Comparison of ENCODE assay signal across 17 cellular contexts in genomic region chrX:76453737-76454406, GRCh38. TPM values are rescaled to one million over a fixed set of nuclear protein-coding genes. Genes with fewer than 3 reads are reported as not detected.
DNase-seq lines count a peak whose midpoint lies in the region; ATAC-seq and TF ChIP-seq lines count a peak whose summit lies in the region.
"Had no signal": no experiment of that assay in that cellular context is flagged by ENCODE, and none has a peak within 500 bp of the region (broad histone marks: within the 10 kb centered on the region; RNA-seq: fewer than 3 reads in every experiment).

No MANE protein-coding gene starts in this region.

- no peak overlapping the region for H3K9ac ChIP-seq in HUES6 (ENCODE audit: low read length)
- H3K9ac ChIP-seq in endodermal cell (ENCODE audit: extremely low read depth, low read length, poor library complexity, severe bottlenecking) = no peak overlapping the region

- DNase-seq in endodermal cell = peak; percentile 49
- peak; percentile 30 for DNase-seq in mesenteric fat pad (ENCODE audit: low spot score)
- no peak for DNase-seq in tibial nerve (ENCODE audit: low spot score in 2 of 2)
- no peak for DNase-seq in T-cell
- no peak for DNase-seq in NCI-H510A (lab: John Stamatoyannopoulos, UW)
- DNase-seq: HCEC 1CT, NCI-H1417 treated with DMSO at 0.1 percent for 48 hours, NCI-H2029, NCI-H2171, NCI-H446 treated with DMSO at 0.1 percent for 48 hours, NCI-H774 had no signal

- H3K27ac Mint-ChIP-seq in endodermal cell (peak overlapping the region; percentile 68), T-cell (peak overlapping the region in 1 of 2 donors; percentile 17)

- H3K27me3 Mint-ChIP-seq in endodermal cell (ENCODE audit: insufficient read depth) (no peaks in the 10 kb centered on the region), T-cell (peaks cover 0 to 5% of the 10 kb centered on the region in 2 donors)

- POLR2A ChIA-PET in T-cell (lab: Charles Lee) = interaction anchor here in 1 of 2 donors (0.6 kb wide), 1 partner anchor 300 kb away, joined by 3 read pairs; no protein-coding TSS in a partner anchor

- H3K36me3 ChIP-seq in HUES6 (ENCODE audit: control insufficient read depth, insufficient read depth, low read length) (no peaks in the 10 kb centered on the region), endodermal cell (ENCODE audit: control insufficient read depth, insufficient read depth, low read length) (no peaks in the 10 kb centered on the region), tibial nerve (no peaks in the 10 kb centered on the region)

- no peak overlapping the region for H3K4me3 Mint-ChIP-seq in endodermal cell
- H3K4me3 Mint-ChIP-seq in T-cell = no peak overlapping the region

- H3K36me3 Mint-ChIP-seq in endodermal cell (ENCODE audit: low read depth) = no peaks in the 10 kb centered on the region
- H3K36me3 Mint-ChIP-seq in T-cell = no peaks in the 10 kb centered on the region

- TF ChIP-seq EP300 in tibial nerve (IDR thresholded peaks at IDR 0.05) = no peak

- H3K4me1 ChIP-seq in HUES6 (ENCODE audit: control insufficient read depth, insufficient read depth, low read length) (peaks cover 10% of the 10 kb centered on the region; the same call in 1 of the 2 replicates), endodermal cell (ENCODE audit: control insufficient read depth, insufficient read depth, low read length) (no peaks in the 10 kb centered on the region), tibial nerve (no peaks in the 10 kb centered on the region)
- H3K4me1 ChIP-seq: Caco-2 had no signal

- no peaks in the 10 kb centered on the region for H3K27me3 ChIP-seq in HUES6 (ENCODE audit: control insufficient read depth, insufficient read depth, low read length)
- H3K27me3 ChIP-seq in endodermal cell (ENCODE audit: control insufficient read depth, insufficient read depth, low read length, poor library complexity, severe bottlenecking) = no peaks in the 10 kb centered on the region
- H3K27me3 ChIP-seq in tibial nerve = peaks cover 0 to 6% of the 10 kb centered on the region in 2 donors

- H3K9me3 Mint-ChIP-seq in endodermal cell (peaks cover 31% of the 10 kb centered on the region), T-cell (no peaks in the 10 kb centered on the region)

- H3K27ac ChIP-seq in HUES6 (ENCODE audit: low read depth, low read length) = 0 out of 2 replicates have a peak overlapping the region, but pooled peaks have one; percentile 22
- H3K27ac ChIP-seq in endodermal cell (ENCODE audit: low read depth, low read length) = no peak overlapping the region
- H3K27ac ChIP-seq in tibial nerve = no peak overlapping the region
- H3K27ac ChIP-seq: HL-60, RWPE1 had no signal

- TF ChIP-seq CTCF in endodermal cell (conservative IDR thresholded peaks at IDR 0.05) (no peak), tibial nerve (IDR thresholded peaks at IDR 0.05) (no peak)

- H3K4me1 Mint-ChIP-seq in endodermal cell (no peaks in the 10 kb centered on the region), T-cell (peaks cover 0 to 6% (median 5%) of the 10 kb centered on the region in 3 donors)

- 63% methylated on average over 2 of the region's 2 CpGs; no CpG with 5 or more reads in 1 of the 2 experiments for WGBS in endodermal cell (ENCODE audit: insufficient coverage in 1 of 2, insufficient read length in 1 of 2), 2 experiments
- 60 to 80% methylated on average over 1 to 2 of the region's 2 CpGs for WGBS in tibial nerve, 2 donors

- no peak for TF ChIP-seq POLR2A in tibial nerve (IDR thresholded peaks at IDR 0.05)

- peaks cover 3% of the 10 kb centered on the region; the same call in 1 of the 2 replicates for H3K9me3 ChIP-seq in HUES6 (ENCODE audit: control insufficient read depth, insufficient read depth, low read depth, low read length)
- no peaks in the 10 kb centered on the region for H3K9me3 ChIP-seq in endodermal cell (ENCODE audit: control insufficient read depth, low read length)
- no peaks in the 10 kb centered on the region for H3K9me3 ChIP-seq in tibial nerve
- H3K9me3 ChIP-seq: Caco-2 had no signal

- no peak overlapping the region for H3K4me3 ChIP-seq in HUES6 (ENCODE audit: low read depth, low read length)
- H3K4me3 ChIP-seq in endodermal cell (ENCODE audit: low read length) = no peak overlapping the region
- H3K4me3 ChIP-seq in tibial nerve = no peak overlapping the region
- H3K4me3 ChIP-seq: K562 had no signal

- CTCF ChIA-PET in T-cell (lab: Charles Lee) = interaction anchor here (1.0 to 2.9 kb wide), 7 partner anchors 12 to 175 kb away, joined by 3 to 33 read pairs (median 6); partner anchors contain the start of gene MAGEE1 (in 1 of the 2)

- ATAC-seq in T-cell (replicated peaks in 1 of 4) (no peak), HG03432 (IDR thresholded peaks at IDR 0.05; ENCODE audit: unreplicated experiment) (no peak)
- ATAC-seq: K562 had no signal

RNA-seq across cellular contexts. Expression of gene MAGEE1, which starts 26.4 kb away (rescaled TPM):
- 1 to 10 TPM; 7.1 to 9.6 TPM for total RNA-seq in endodermal cell
- polyA plus RNA-seq in endodermal cell (2013, experiment 1 of 2) = 8.7 TPM
- polyA plus RNA-seq in endodermal cell (2013, experiment 2 of 2) = 7.6 TPM
- 1.2 TPM for total RNA-seq in mesenteric fat pad
- 1 to 10 TPM; 2.7 to 5.2 (median 4.4) TPM for total RNA-seq in tibial nerve
- 10 to 100 TPM in 3 of 5 donors, 1 to 10 TPM in 2; 9.8 to 15.5 (median 10.2) TPM for total RNA-seq in T-cell

Comparison
In these comparisons a context has a peak if more than half of its experiments do, and no peak if none do; other contexts are left out.
1. DNase-seq: peak in endodermal cell (single experiment) and mesenteric fat pad (single experiment); none in tibial nerve (0 of 2), T-cell (0 of 34) and NCI-H510A (single experiment).